ENCODE assay signal across 21 cellular contexts in the genomic region with DNA sequence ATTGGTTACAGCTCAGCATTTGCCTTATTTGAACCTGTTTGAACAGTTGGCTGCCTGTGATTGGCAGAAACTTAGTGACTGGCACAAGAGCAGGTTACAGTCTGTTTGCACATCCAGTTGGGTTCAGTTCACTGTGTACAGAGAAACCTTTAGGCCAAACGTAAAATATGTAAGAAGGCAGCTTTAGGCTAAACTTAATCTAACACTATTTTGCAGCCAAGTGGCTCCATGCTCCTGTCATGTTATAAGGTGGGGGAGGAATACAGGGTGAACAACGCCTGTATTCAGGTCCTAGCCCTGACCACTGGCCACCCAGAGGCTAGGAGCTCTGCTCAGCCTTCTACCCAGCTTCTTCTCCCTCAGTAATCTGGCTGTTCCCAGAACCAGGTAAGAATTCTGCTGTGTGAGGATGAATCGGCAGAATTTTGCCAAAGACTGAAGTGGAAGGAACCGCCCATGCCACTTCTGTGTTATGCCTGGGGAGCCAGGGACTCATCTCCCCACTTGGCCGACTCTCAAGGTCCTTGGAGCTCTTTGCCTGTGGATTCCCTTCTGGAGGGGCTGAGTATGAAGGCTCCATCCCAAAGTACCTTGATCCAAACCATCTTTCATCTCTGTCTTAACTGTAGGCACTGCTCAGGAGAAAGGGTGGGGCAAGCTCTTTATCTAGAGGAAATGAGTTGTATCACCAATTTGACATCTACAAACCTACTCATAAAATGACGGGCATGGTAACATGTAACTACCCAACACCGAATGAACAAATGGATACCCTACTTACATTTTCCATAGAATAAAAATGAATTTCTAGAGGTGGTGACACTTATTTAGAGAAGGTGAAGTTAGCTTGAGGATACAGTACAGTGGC.
DNase-seq lines count a peak whose midpoint lies in the region; ATAC-seq, FAIRE-seq and TF ChIP-seq lines count a peak whose summit lies in the region.
"Had no signal": no experiment of that assay in that cellular context is flagged by ENCODE, and none has a peak within 500 bp of the region (broad histone marks: within the 10 kb centered on the region; RNA-seq: fewer than 3 reads in every experiment).

No MANE protein-coding gene starts in this region.

- no peaks in the 10 kb centered on the region for H3K79me2 ChIP-seq in K562 (ENCODE audit: control insufficient read depth, insufficient read depth, low read length)

- peaks cover 13 to 32% of the 10 kb centered on the region in 2 experiments; a peak in 4 of 5 replicates for H3K4me1 ChIP-seq in K562 (replicated peaks in 1 of 2; ENCODE audit: control insufficient read depth in 2 of 2, insufficient read depth in 2 of 2, low read length in 2 of 2)
- H3K4me1 ChIP-seq in neutrophil (ENCODE audit: control insufficient read depth in 1 of 2, insufficient read depth in 1 of 2, low read depth in 1 of 2, low read length in 1 of 2): peaks cover 23 to 28% of the 10 kb centered on the region in 2 experiments
- H3K4me1 ChIP-seq: breast epithelium, gastroesophageal sphincter had no signal

- peak; percentile 88 for FAIRE-seq in K562 (lab: Jason Lieb, UNC)

- peak overlapping the region; percentile 77 for H3K4me2 ChIP-seq in K562 (ENCODE audit: insufficient read depth, low read length)
- H3K4me2 ChIP-seq: KMS-11, SK-N-SH had no signal

- CTCF ChIA-PET in K562 (lab: Yijun Ruan, JAX; ENCODE audit: low intra/inter-chr PET ratio): interaction anchor here (0.8 kb wide), 2 partner anchors 9 to 84 kb away, joined by 3 read pairs; no protein-coding TSS in a partner anchor

- TSS peak; percentile 97 for BruUV-seq in K562 (replicated peaks; lab: Mats Ljungman, UMichigan)

- POLR2A ChIA-PET in K562 (lab: Yijun Ruan, JAX): interaction anchor here (0.6 to 2.7 kb wide), 23 partner anchors 8 to 487 kb away, joined by 3 to 10 read pairs (median 4); partner anchors contain the start of gene NAMPT

- intact Hi-C loops in K562 (cut with micrococcal nuclease): no loop called here

- peaks cover 6 to 19% of the 10 kb centered on the region in 2 donors for H3K9me3 Mint-ChIP-seq in activated T-cell treated with anti-CD3 and anti-CD28 coated beads, Interleukin-2, amount 50 U/mL, for 72 hours

- peak overlapping the region; percentile 20 to 64; a peak in 3 of 4 replicates for H3K9ac ChIP-seq in K562 (ENCODE audit: insufficient read depth in 1 of 2, low read depth in 2 of 2, low read length in 2 of 2)
- H3K9ac ChIP-seq: KMS-11, SK-N-SH had no signal

- H3K4me1 Mint-ChIP-seq in activated T-cell treated with anti-CD3 and anti-CD28 coated beads, Interleukin-2, amount 50 U/mL, for 72 hours (ENCODE audit: low read depth): peaks cover 18% of the 10 kb centered on the region

- H3K27me3 Mint-ChIP-seq in activated T-cell treated with anti-CD3 and anti-CD28 coated beads, Interleukin-2, amount 50 U/mL, for 72 hours (ENCODE audit: low read depth): peaks cover 46% of the 10 kb centered on the region
- H3K27me3 Mint-ChIP-seq: dendritic cell treated with granulocyte-macrophage colony-stimulating factor and Interleukin-4, amounts not matched to agents 40 ng/mL and 50 ng/mL, for 4 days had no signal

- peaks cover 14 to 49% of the 10 kb centered on the region in 2 donors for H3K36me3 Mint-ChIP-seq in activated T-cell treated with anti-CD3 and anti-CD28 coated beads, Interleukin-2, amount 50 U/mL, for 72 hours (ENCODE audit: insufficient read depth in 2 of 2)

- no peaks in the 10 kb centered on the region for H3K27me3 ChIP-seq in K562 (ENCODE audit: control insufficient read depth in 2 of 2, insufficient read depth in 2 of 2, low read length in 2 of 2)
- H3K27me3 ChIP-seq in neutrophil: no peaks in the 10 kb centered on the region
- H3K27me3 ChIP-seq: breast epithelium, gastroesophageal sphincter had no signal

- no peaks in the 10 kb centered on the region for H3K9me1 ChIP-seq in K562 (ENCODE audit: control insufficient read depth, insufficient read depth, low read length)

- H3K27ac ChIP-seq in K562 (ENCODE audit: extremely low read depth, low read depth, low read length) (peak overlapping the region; percentile 87), neutrophil (peak overlapping the region; percentile 88)
- H3K27ac ChIP-seq: gastroesophageal sphincter, KMS-11 had no signal

- H3K9me3 ChIP-seq in K562 (replicated peaks; ENCODE audit: control insufficient read depth, insufficient read depth, low read depth, low read length): peaks cover 4% of the 10 kb centered on the region; the same call in 1 of the 2 replicates
- H3K9me3 ChIP-seq in neutrophil: no peaks in the 10 kb centered on the region
- H3K9me3 ChIP-seq: breast epithelium had no signal

- DNase-seq in activated T-cell treated with anti-CD3 and anti-CD28 coated beads, Interleukin-2, amount 50 U/mL, for 72 hours: no peak
- DNase-seq in activated T-cell treated with anti-CD3 and anti-CD28 coated beads for 4 hours (no peak), H4 (ENCODE audit: low spot score) (peak; percentile 32), K562 (ENCODE audit: extremely low read depth in 1 of 4, low spot score in 3 of 4) (peak in 2 of 4 experiments; percentile 84 to 92), SIG-M5 treated with dmso at 0.1 percent for 504 hours (lab: John Stamatoyannopoulos, UW; ENCODE audit: unreplicated experiment) (no peak)
- no peak for DNase-seq in stimulated activated naive CD4-positive, alpha-beta T cell treated with Interleukin-2 at 50 U/mL for 16 hours (lab: John Stamatoyannopoulos, UW)
- DNase-seq: activated CD4-positive, alpha-beta T cell treated with anti-CD3 and anti-CD28 coated beads for 48 hours; activated CD8-positive, alpha-beta memory T cell treated with anti-CD3 and anti-CD28 coated beads, Interleukin-2, amount 50 U/mL, for 48 hours; EL; left colon; NCI-H1092 treated with DMSO at 0.1 percent for 48 hours; NCI-H69; retina; SK-N-SH; stimulated activated naive B cell treated with anti-CD40 and anti-IgM and Interleukin-4, amounts not matched to agents 10 μg/mL and 1 μg/mL and 100 μg/mL, for 72 hours had no signal

- TF ChIP-seq EP300 in K562 (IDR thresholded peaks at IDR 0.05; ENCODE audit: low read length): peak; percentile 76

- peak; percentile 22 to 23; a peak in 3 of 4 replicates for TF ChIP-seq RAD21 in K562 (CRISPR knock-in tag; conservative IDR thresholded peaks at IDR 0.05 in 1 of 2, IDR thresholded peaks at IDR 0.05 in 1 of 2)

- TF ChIP-seq CTCF in K562 (IDR thresholded peaks at IDR 0.05 in 2 of 3, conservative IDR thresholded peaks at IDR 0.05 in 1 of 3; ENCODE audit: insufficient read depth in 2 of 3, low read depth in 1 of 3, low read length in 3 of 3): peak in 1 of 3 experiments; percentile 0; a peak in 1 of 6 replicates
- no peak for TF ChIP-seq CTCF in neutrophil (IDR thresholded peaks at IDR 0.05)

- H3K4me3 Mint-ChIP-seq in activated T-cell treated with anti-CD3 and anti-CD28 coated beads, Interleukin-2, amount 50 U/mL, for 72 hours: peak overlapping the region in 1 of 2 donors; percentile 25
- H3K4me3 Mint-ChIP-seq: dendritic cell treated with granulocyte-macrophage colony-stimulating factor and Interleukin-4, amounts not matched to agents 40 ng/mL and 50 ng/mL, for 4 days; stimulated activated naive B cell treated with anti-CD40 and anti-IgM and Interleukin-4, amounts not matched to agents 10 μg/mL and 1 μg/mL and 100 μg/mL, for 72 hours had no signal

- H4K20me1 ChIP-seq in K562 (replicated peaks; ENCODE audit: control insufficient read depth, insufficient read depth, low read length): no peaks in the 10 kb centered on the region

- peak overlapping the region; percentile 65 for H3K27ac Mint-ChIP-seq in activated T-cell treated with anti-CD3 and anti-CD28 coated beads, Interleukin-2, amount 50 U/mL, for 72 hours
- H3K27ac Mint-ChIP-seq: dendritic cell treated with granulocyte-macrophage colony-stimulating factor and Interleukin-4, amounts not matched to agents 40 ng/mL and 50 ng/mL, for 4 days; stimulated activated naive B cell treated with anti-CD40 and anti-IgM and Interleukin-4, amounts not matched to agents 10 μg/mL and 1 μg/mL and 100 μg/mL, for 72 hours had no signal

- H2AFZ ChIP-seq in K562 (ENCODE audit: low read depth, low read length): peak overlapping the region; percentile 98

- ATAC-seq in activated T-cell treated with anti-CD3 and anti-CD28 coated beads, Interleukin-2, amount 50 U/mL, for 72 hours (replicated peaks in 1 of 2): peak; percentile 82 to 90
- ATAC-seq in K562 (peak; percentile 94), GM18519 (IDR thresholded peaks at IDR 0.05; ENCODE audit: low FRiP score, unreplicated experiment) (no peak)
- ATAC-seq: gastroesophageal sphincter, left colon had no signal

- H3K4me3 ChIP-seq in K562 (no peak overlapping the region), neutrophil (ENCODE audit: low read depth in 1 of 2, low read length in 1 of 2) (peak overlapping the region; percentile 16 to 22)
- H3K4me3 ChIP-seq: breast epithelium, gastroesophageal sphincter had no signal

- no peaks in the 10 kb centered on the region for H3K36me3 ChIP-seq in K562 (ENCODE audit: control insufficient read depth, insufficient read depth, low read length)
- H3K36me3 ChIP-seq in neutrophil: no peaks in the 10 kb centered on the region
- H3K36me3 ChIP-seq: breast epithelium, gastroesophageal sphincter had no signal

- WGBS in K562 (ENCODE audit: insufficient coverage, low coverage, missing lambda C conversion rate): 2% methylated on average over 7 of the region's 7 CpGs

- in situ Hi-C loops in K562 (cut with MboI): no loop called here

- TF ChIP-seq POLR2A in K562 (conservative IDR thresholded peaks at IDR 0.05): peak; percentile 77

TF ChIP-seq in K562, 482 proteins besides CTCF, POLR2A, EP300 and RAD21 (continues in another document):
- TF ChIP-seq TEAD2 (tag; IDR thresholded peaks at IDR 0.05) (0 out of 2 replicates have a peak, but pooled peaks have one; percentile 1), ZNF586 (CRISPR knock-in tag; conservative IDR thresholded peaks at IDR 0.05) (no peak), LEF1 (IDR thresholded peaks at IDR 0.05) (peak; percentile 68), ZNF134 (CRISPR knock-in tag; conservative IDR thresholded peaks at IDR 0.05) (no peak)
- TF ChIP-seq, protein P1, sequence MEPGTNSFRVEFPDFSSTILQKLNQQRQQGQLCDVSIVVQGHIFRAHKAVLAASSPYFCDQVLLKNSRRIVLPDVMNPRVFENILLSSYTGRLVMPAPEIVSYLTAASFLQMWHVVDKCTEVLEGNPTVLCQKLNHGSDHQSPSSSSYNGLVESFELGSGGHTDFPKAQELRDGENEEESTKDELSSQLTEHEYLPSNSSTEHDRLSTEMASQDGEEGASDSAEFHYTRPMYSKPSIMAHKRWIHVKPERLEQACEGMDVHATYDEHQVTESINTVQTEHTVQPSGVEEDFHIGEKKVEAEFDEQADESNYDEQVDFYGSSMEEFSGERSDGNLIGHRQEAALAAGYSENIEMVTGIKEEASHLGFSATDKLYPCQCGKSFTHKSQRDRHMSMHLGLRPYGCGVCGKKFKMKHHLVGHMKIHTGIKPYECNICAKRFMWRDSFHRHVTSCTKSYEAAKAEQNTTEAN (CRISPR knock-in tag; IDR thresholded peaks at IDR 0.05): no peak
